Comparison of ENCODE assay signal across 8 cellular contexts in the genomic region with DNA sequence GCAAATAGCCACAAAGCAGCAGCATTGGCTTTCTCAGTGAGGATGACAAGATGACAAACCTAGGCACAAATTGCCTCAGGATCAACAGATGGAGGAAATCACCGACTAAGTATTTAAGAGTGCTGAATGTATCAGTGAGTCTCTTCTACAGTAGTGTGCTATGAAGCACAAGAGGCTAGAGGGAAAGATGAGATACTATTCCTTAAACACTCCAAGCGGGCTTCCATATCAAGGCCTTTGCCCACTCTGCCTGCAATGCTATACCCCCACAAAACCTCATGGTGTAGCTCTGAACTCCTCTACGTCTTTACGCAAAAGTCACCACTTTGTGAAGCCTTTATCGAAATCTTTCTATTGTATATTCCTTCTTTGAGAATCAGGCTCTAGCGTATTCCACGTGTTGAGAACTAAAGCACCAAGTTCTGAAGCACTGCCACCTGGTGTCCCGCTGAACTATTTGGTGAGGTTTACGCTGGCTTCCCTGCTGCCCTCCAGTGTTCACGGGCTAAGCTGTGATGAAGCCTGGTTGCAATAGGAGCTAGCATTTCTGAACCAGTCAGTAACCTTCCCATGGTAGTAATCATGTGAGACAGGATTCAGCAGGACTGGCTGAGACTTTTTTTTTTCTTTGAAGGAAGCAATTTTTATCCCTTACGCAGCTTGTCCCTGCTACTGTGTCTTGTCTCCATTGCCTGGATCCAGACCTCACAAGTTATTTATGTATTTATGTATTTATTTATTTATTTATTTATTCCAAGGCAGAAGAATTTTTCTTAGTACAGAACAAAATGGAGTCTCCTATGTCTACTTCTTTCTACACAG.
DNase-seq lines count a peak whose midpoint lies in the region; ATAC-seq and TF ChIP-seq lines count a peak whose summit lies in the region.

No MANE protein-coding gene starts in this region.

- H3K27ac ChIP-seq in RWPE2 (ENCODE audit: poor library complexity, severe bottlenecking) (no peak overlapping the region), adrenal gland (no peak overlapping the region)

- H3K4me1 ChIP-seq in RWPE2 (ENCODE audit: insufficient read depth, poor library complexity, severe bottlenecking) (no peaks in the 10 kb centered on the region), adrenal gland (replicated peaks in 1 of 2) (no peaks in the 10 kb centered on the region), iPS-15b (ENCODE audit: control insufficient read depth, insufficient read depth, low read length) (peaks cover 3% of the 10 kb centered on the region)

- H3K9me3 ChIP-seq in RWPE2 (ENCODE audit: severe bottlenecking) (no peaks in the 10 kb centered on the region), adrenal gland (replicated peaks in 1 of 3) (no peaks in the 10 kb centered on the region), iPS-15b (ENCODE audit: control insufficient read depth, insufficient read depth, low read length) (no peaks in the 10 kb centered on the region)

- 28 to 40% (median 37%) methylated on average over 11 of the region's 11 CpGs for WGBS in adrenal gland, 4 donors

- intact Hi-C loops in adrenal gland (cut with DNase I): no loop called here

- TF ChIP-seq CTCF in RWPE2 (IDR thresholded peaks at IDR 0.05; ENCODE audit: poor library complexity, severe bottlenecking) (peak; percentile 90), adrenal gland (IDR thresholded peaks at IDR 0.05) (peak in 4 of 6 experiments; percentile 17 to 52 (median 26))

- DNase-seq in AML-193 (lab: John Stamatoyannopoulos, UW) (peak; percentile 45 to 69), RWPE2 (ENCODE audit: low spot score) (peak; percentile 67), adrenal gland (peak; percentile 13 to 76 (median 33)), NCI-H187 treated with DMSO at 0.1 percent for 48 hours (lab: John Stamatoyannopoulos, UW) (no peak)
- peak; percentile 22 to 43 (median 30) for DNase-seq in stimulated activated CD4-positive, alpha-beta T cell treated with anti-CD3 and anti-CD28 coated beads, Interleukin-12 subunit alpha, Interleukin-12 subunit beta, amount 100 ng/mL, for 48 hours (ENCODE audit: low read depth in 2 of 3, low spot score in 1 of 3)

- ATAC-seq in GM18508 (IDR thresholded peaks at IDR 0.05; ENCODE audit: insufficient read depth, unreplicated experiment) (peak; percentile 47), HG03354 (IDR thresholded peaks at IDR 0.05; ENCODE audit: poor library complexity, severe bottlenecking, unreplicated experiment) (peak; percentile 79), RWPE2 (ENCODE audit: low read depth) (peak; percentile 98)

- H3K36me3 ChIP-seq in RWPE2 (ENCODE audit: low read depth) (no peaks in the 10 kb centered on the region), adrenal gland (replicated peaks in 1 of 2) (no peaks in the 10 kb centered on the region), iPS-15b (ENCODE audit: control insufficient read depth, insufficient read depth, low read length) (no peaks in the 10 kb centered on the region)

- H3K27me3 ChIP-seq in RWPE2 (ENCODE audit: insufficient read depth, poor library complexity, severe bottlenecking) (peaks cover 14% of the 10 kb centered on the region), adrenal gland (no peaks in the 10 kb centered on the region), iPS-15b (ENCODE audit: control insufficient read depth, insufficient read depth, low read length) (peaks cover 7% of the 10 kb centered on the region)

- TF ChIP-seq POLR2A in adrenal gland (IDR thresholded peaks at IDR 0.05): no peak

- H3K4me3 ChIP-seq in RWPE2 (ENCODE audit: severe bottlenecking) (no peak overlapping the region), adrenal gland (no peak overlapping the region), iPS-15b (ENCODE audit: low read depth, low read length) (peak overlapping the region; percentile 10)

- no peak overlapping the region for H3K9ac ChIP-seq in iPS-15b (ENCODE audit: low read depth, low read length)

Comparison
In these comparisons a context has a peak if more than half of its experiments do, and no peak if none do; other contexts are left out.
1. ATAC-seq: peak in every context shown above with its lines; median percentile 98 in RWPE2; 79 in HG03354; 47 in GM18508.